ENCODE assay signal across 19 cellular contexts in genomic region chr6:743320-744096, GRCh38.
"Had no signal": no experiment of that assay in that cellular context is flagged by ENCODE, and none has a peak within 500 bp of the region (broad histone marks: within the 10 kb centered on the region; RNA-seq: fewer than 3 reads in every experiment).

No MANE protein-coding gene starts in this region.

- H3K9me3 Mint-ChIP-seq: immature natural killer cell; naive thymus-derived CD8-positive, alpha-beta T cell; stimulated activated effector memory CD8-positive, alpha-beta T cell treated with anti-CD3 and anti-CD28 coated beads, Interleukin-12 subunit alpha, Interleukin-12 subunit beta, amount 100 ng/mL, for 72 hours; type B pancreatic cell had no signal

- H3K4me3 ChIP-seq: dorsolateral prefrontal cortex, gastroesophageal sphincter, right atrium auricular region, suprapubic skin, thyroid gland had no signal

- H3K4me1 ChIP-seq: gastroesophageal sphincter, right atrium auricular region, suprapubic skin, thyroid gland had no signal

- H3K36me3 Mint-ChIP-seq: immature natural killer cell; naive thymus-derived CD8-positive, alpha-beta T cell; stimulated activated effector memory CD8-positive, alpha-beta T cell treated with anti-CD3 and anti-CD28 coated beads, Interleukin-12 subunit alpha, Interleukin-12 subunit beta, amount 100 ng/mL, for 72 hours; type B pancreatic cell had no signal

- H3K27ac Mint-ChIP-seq: immature natural killer cell; naive thymus-derived CD8-positive, alpha-beta T cell; stimulated activated effector memory CD8-positive, alpha-beta T cell treated with anti-CD3 and anti-CD28 coated beads, Interleukin-12 subunit alpha, Interleukin-12 subunit beta, amount 100 ng/mL, for 72 hours; type B pancreatic cell had no signal

- H3K27me3 ChIP-seq: dorsolateral prefrontal cortex, gastroesophageal sphincter, right atrium auricular region, suprapubic skin, thyroid gland had no signal

- DNase-seq: cortex of kidney; dorsolateral prefrontal cortex; effector CD8-positive, alpha-beta T cell; foreskin fibroblast; immature natural killer cell; kidney; left cardiac atrium; left ventricle myocardium superior; naive thymus-derived CD8-positive, alpha-beta T cell; stimulated activated CD4-positive, alpha-beta T cell treated with anti-CD3 and anti-CD28 coated beads, Interleukin-4, amount 100 ng/mL, for 1 hour; stimulated activated CD8-positive, alpha-beta memory T cell treated with anti-CD3 and anti-CD28 coated beads, Interleukin-4, amount 100 ng/mL, for 48 hours; stimulated activated naive CD8-positive, alpha-beta T cell treated with anti-CD3 and anti-CD28 coated beads, Interleukin-15, Interleukin-2, amounts not matched to agents 100 U/mL and 50 U/mL, for 24 hours; thyroid gland had no signal

- H3K4me1 Mint-ChIP-seq: immature natural killer cell; naive thymus-derived CD8-positive, alpha-beta T cell had no signal

- H3K4me3 Mint-ChIP-seq: immature natural killer cell; naive thymus-derived CD8-positive, alpha-beta T cell; stimulated activated effector memory CD8-positive, alpha-beta T cell treated with anti-CD3 and anti-CD28 coated beads, Interleukin-12 subunit alpha, Interleukin-12 subunit beta, amount 100 ng/mL, for 72 hours; type B pancreatic cell had no signal

- H3K36me3 ChIP-seq: gastroesophageal sphincter, neutrophil, right atrium auricular region, suprapubic skin, thyroid gland had no signal

- H3K27me3 Mint-ChIP-seq: type B pancreatic cell had no signal

- ATAC-seq: gastroesophageal sphincter; left cardiac atrium; left ventricle myocardium superior; naive thymus-derived CD8-positive, alpha-beta T cell; stimulated activated effector memory CD8-positive, alpha-beta T cell treated with anti-CD3 and anti-CD28 coated beads, Interleukin-12 subunit alpha, Interleukin-12 subunit beta, amount 100 ng/mL, for 72 hours; stimulated activated naive CD8-positive, alpha-beta T cell treated with anti-CD3 and anti-CD28 coated beads, Interleukin-15, Interleukin-2, amounts not matched to agents 100 U/mL and 50 U/mL, for 24 hours had no signal

- H3K27ac ChIP-seq: dorsolateral prefrontal cortex, gastroesophageal sphincter, neutrophil, right atrium auricular region, suprapubic skin, thyroid gland had no signal

- H3K9me3 ChIP-seq: gastroesophageal sphincter, neutrophil, right atrium auricular region, suprapubic skin, thyroid gland had no signal
